11 cellular contexts compared by ENCODE assay signal in the genomic region with DNA sequence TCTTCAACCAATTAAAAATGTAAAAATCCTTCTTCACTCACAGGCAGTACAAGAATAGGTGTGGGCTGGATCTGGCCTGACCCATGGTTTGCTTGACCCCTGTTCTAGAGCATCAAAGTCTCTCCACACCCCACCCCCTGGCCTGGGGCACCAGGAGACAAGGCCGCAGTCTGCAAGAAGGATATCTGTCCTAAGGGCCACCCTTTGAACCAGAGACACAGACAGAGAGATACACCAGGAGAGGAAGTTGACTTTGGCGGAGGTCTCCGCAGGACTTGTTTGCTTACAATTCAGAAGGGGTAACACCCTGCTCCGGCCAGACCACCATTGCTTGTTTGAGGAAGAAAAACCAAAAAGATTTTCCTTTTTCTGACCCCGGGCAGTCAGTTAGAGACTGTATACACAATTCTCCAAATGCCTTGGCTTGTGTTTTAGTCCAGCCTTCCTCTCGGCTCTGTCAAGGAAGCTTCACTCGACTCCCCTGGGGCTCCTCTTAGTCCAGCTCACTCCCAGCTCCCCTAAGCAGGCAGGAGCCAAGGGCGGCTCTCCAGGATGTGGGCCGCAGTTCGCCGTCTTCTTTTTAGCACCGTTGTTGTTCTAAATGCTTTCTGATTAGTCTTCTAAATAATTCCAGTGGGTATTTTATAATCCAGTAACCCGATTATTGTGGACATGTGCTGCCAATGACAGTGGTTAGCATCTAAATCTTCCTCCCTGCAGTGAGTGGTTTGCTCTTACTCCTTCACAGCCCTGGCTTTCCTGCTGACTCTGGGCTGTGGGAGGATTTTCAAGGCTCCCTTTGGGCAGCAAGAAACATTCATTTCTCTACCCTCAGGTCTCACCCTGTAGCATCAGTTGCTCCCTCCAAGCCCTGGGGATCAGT. TPM values are rescaled to one million over a fixed set of nuclear protein-coding genes. Genes with fewer than 3 reads are reported as not detected.
DNase-seq lines count a peak whose midpoint lies in the region; ATAC-seq and TF ChIP-seq lines count a peak whose summit lies in the region.
"Had no signal": no experiment of that assay in that cellular context is flagged by ENCODE, and none has a peak within 500 bp of the region (broad histone marks: within the 10 kb centered on the region; RNA-seq: fewer than 3 reads in every experiment).

No MANE protein-coding gene starts in this region.

- H3K9me3 ChIP-seq in colonic mucosa = no peaks in the 10 kb centered on the region
- H3K9me3 ChIP-seq in lower lobe of right lung = no peaks in the 10 kb centered on the region
- no peaks in the 10 kb centered on the region for H3K9me3 ChIP-seq in transverse colon

- H3K4me1 ChIP-seq in colonic mucosa = peaks cover 19% of the 10 kb centered on the region
- H3K4me1 ChIP-seq in lower lobe of right lung = peaks cover 53% of the 10 kb centered on the region
- peaks cover 17 to 38% (median 18%) of the 10 kb centered on the region in 4 donors for H3K4me1 ChIP-seq in transverse colon

- H3K9me3 Mint-ChIP-seq in activated CD4-positive, alpha-beta T cell treated with anti-CD3 and anti-CD28 coated beads, Interleukin-2, amount 10 ng/mL, durations not matched to agents 7 days and 5 days = no peaks in the 10 kb centered on the region

- POLR2A ChIA-PET in activated CD4-positive, alpha-beta T cell treated with anti-CD3 and anti-CD28 coated beads, Interleukin-2, amount 10 ng/mL, durations not matched to agents 7 days and 5 days (lab: Charles Lee) = no interaction called here

- H3K27ac ChIP-seq in colonic mucosa (peak overlapping the region; percentile 42), lower lobe of right lung (peak overlapping the region; percentile 65), transverse colon (peak overlapping the region; percentile 24 to 63 (median 46))

- ATAC-seq in lower lobe of right lung (no peak), HG03175 (IDR thresholded peaks at IDR 0.05; ENCODE audit: unreplicated experiment) (no peak)
- ATAC-seq: activated CD4-positive, CD25-positive, alpha-beta regulatory T cell treated with anti-CD3 and anti-CD28 coated beads, Interleukin-2, amount 50 U/mL, for 24 hours had no signal

- CTCF ChIA-PET in activated CD4-positive, alpha-beta T cell treated with anti-CD3 and anti-CD28 coated beads, Interleukin-2, amount 10 ng/mL, durations not matched to agents 7 days and 5 days (lab: Charles Lee) = interaction anchor here (0.6 to 1.5 kb wide), 4 partner anchors 11 to 453 kb away, joined by 3 to 6 read pairs (median 4); no protein-coding TSS in a partner anchor

- no peak for TF ChIP-seq EP300 in transverse colon (IDR thresholded peaks at IDR 0.05; ENCODE audit: low read depth)

- WGBS in transverse colon (ENCODE audit: low coverage in 1 of 2), 2 donors = 50 to 74% methylated on average over 1 to 13 of the region's 13 CpGs

- DNase-seq in activated CD4-positive, alpha-beta T cell treated with anti-CD3 and anti-CD28 coated beads, Interleukin-2, amount 10 ng/mL, durations not matched to agents 7 days and 5 days = no peak
- no peak for DNase-seq in activated CD4-positive, alpha-beta T cell treated with anti-CD3 and anti-CD28 coated beads for 48 hours
- no peak for DNase-seq in colonic mucosa
- DNase-seq in lower lobe of right lung = no peak
- DNase-seq in transverse colon = no peak
- DNase-seq in SKM-1 (lab: John Stamatoyannopoulos, UW; ENCODE audit: unreplicated experiment) = no peak
- no peak for DNase-seq in H4 (ENCODE audit: low spot score)
- DNase-seq: erythroblast, RPMI8226 had no signal

- H3K4me3 ChIP-seq in colonic mucosa (no peak overlapping the region), lower lobe of right lung (no peak overlapping the region), transverse colon (no peak overlapping the region)

- TF ChIP-seq CTCF in colonic mucosa (IDR thresholded peaks at IDR 0.05) (no peak), lower lobe of right lung (IDR thresholded peaks at IDR 0.05) (no peak), transverse colon (IDR thresholded peaks at IDR 0.05) (no peak)

- peaks cover 8% of the 10 kb centered on the region for H3K36me3 Mint-ChIP-seq in activated CD4-positive, alpha-beta T cell treated with anti-CD3 and anti-CD28 coated beads, Interleukin-2, amount 10 ng/mL, durations not matched to agents 7 days and 5 days (ENCODE audit: low read depth)

- H3K27me3 Mint-ChIP-seq in activated CD4-positive, alpha-beta T cell treated with anti-CD3 and anti-CD28 coated beads, Interleukin-2, amount 10 ng/mL, durations not matched to agents 7 days and 5 days = no peaks in the 10 kb centered on the region

- no peak overlapping the region for H3K4me3 Mint-ChIP-seq in activated CD4-positive, alpha-beta T cell treated with anti-CD3 and anti-CD28 coated beads, Interleukin-2, amount 10 ng/mL, durations not matched to agents 7 days and 5 days

- no peak overlapping the region for H3K9ac ChIP-seq in colonic mucosa (ENCODE audit: low read depth in 2 of 2, low read length in 2 of 2)

- H3K27ac Mint-ChIP-seq in activated CD4-positive, alpha-beta T cell treated with anti-CD3 and anti-CD28 coated beads, Interleukin-2, amount 10 ng/mL, durations not matched to agents 7 days and 5 days = peak overlapping the region; percentile 60

- peaks cover 36% of the 10 kb centered on the region for H3K4me1 Mint-ChIP-seq in activated CD4-positive, alpha-beta T cell treated with anti-CD3 and anti-CD28 coated beads, Interleukin-2, amount 10 ng/mL, durations not matched to agents 7 days and 5 days

- H3K36me3 ChIP-seq in colonic mucosa (no peaks in the 10 kb centered on the region), lower lobe of right lung (no peaks in the 10 kb centered on the region), transverse colon (no peaks in the 10 kb centered on the region)

- in situ Hi-C loops in transverse colon (cut with MboI; ENCODE audit: low pct_ligation_motif_present in 1 of 4, low pct_unique_long_range_greater_than_20kb in 1 of 4, low sequenced_read_pairs in 3 of 4) = no loop called here

- TF ChIP-seq POLR2A in transverse colon (IDR thresholded peaks at IDR 0.05) = no peak

- intact Hi-C loops in colonic mucosa (cut with DNase I) = no loop called here
- intact Hi-C loops in lower lobe of right lung (cut with DNase I) = no loop called here
- intact Hi-C loops in transverse colon (cut with DNase I; ENCODE audit: low total_unique reads) = no loop called here

- H3K27me3 ChIP-seq in colonic mucosa = no peaks in the 10 kb centered on the region
- no peaks in the 10 kb centered on the region for H3K27me3 ChIP-seq in lower lobe of right lung (ENCODE audit: low read depth)
- no peaks in the 10 kb centered on the region for H3K27me3 ChIP-seq in transverse colon

RNA-seq across cellular contexts. Expression of a gene that starts 58.6 kb away (rescaled TPM):
- total RNA-seq in activated CD4-positive, alpha-beta T cell treated with anti-CD3 and anti-CD28 coated beads, Interleukin-2, amount 10 ng/mL, durations not matched to agents 7 days and 5 days = 10 to 100 TPM; 27.9 to 33.1 TPM
- total RNA-seq in colonic mucosa (10 to 100 TPM; 32.5 to 33.0 TPM), lower lobe of right lung (23.6 TPM), transverse colon (10 to 100 TPM; 23.6 to 75.4 (median 24.6) TPM)
- 73.5 and 84.6 TPM in 2 replicates for total RNA-seq in H4 (2014; rRNA removed; shearing (Covaris generic))
